8 cellular contexts compared by ENCODE assay signal in genomic region chr20:58306421-58307261, GRCh38. TPM values are rescaled to one million over a fixed set of nuclear protein-coding genes. Genes with fewer than 3 reads are reported as not detected.
A peak's percentile ranks its signal among the peaks of the same experiment; 100 is the strongest.
DNase-seq lines count a peak whose midpoint lies in the region; ATAC-seq and TF ChIP-seq lines count a peak whose summit lies in the region.

No MANE protein-coding gene starts in this region.

- H3K9me3 Mint-ChIP-seq in CD4-positive, alpha-beta T cell: peaks cover 2% of the 10 kb centered on the region
- H3K9me3 Mint-ChIP-seq in activated T-helper 17 cell treated with anti-CD3 and anti-CD28 coated beads, Interleukin-2, amount 50 U/mL, for 72 hours: no peaks in the 10 kb centered on the region

- in situ Hi-C loops in gastrocnemius medialis (cut with MboI; ENCODE audit: low sequenced_read_pairs in 4 of 4): no loop called here

- CTCF ChIA-PET in CD4-positive, alpha-beta T cell (lab: Charles Lee): interaction anchor here (0.7 to 1.9 kb wide), 5 partner anchors 17 to 344 kb away, joined by 3 to 17 read pairs (median 6); no protein-coding TSS in a partner anchor
- CTCF ChIA-PET in RWPE1 (lab: Yijun Ruan, JAX): no interaction called here

- no peak overlapping the region for H3K4me3 ChIP-seq in right lobe of liver
- no peak overlapping the region for H3K4me3 ChIP-seq in stomach
- H3K4me3 ChIP-seq in gastrocnemius medialis: no peak overlapping the region

- H3K4me1 ChIP-seq in right lobe of liver (peaks cover 0 to 8% (median 0%) of the 10 kb centered on the region in 4 donors), stomach (peaks cover 7 to 47% (median 42%) of the 10 kb centered on the region in 4 donors), gastrocnemius medialis (peaks cover 13 to 14% of the 10 kb centered on the region in 2 donors)

- H3K36me3 ChIP-seq in right lobe of liver (no peaks in the 10 kb centered on the region), stomach (peaks cover 0 to 6% (median 2%) of the 10 kb centered on the region in 4 donors), gastrocnemius medialis (no peaks in the 10 kb centered on the region)

- WGBS in right lobe of liver (ENCODE audit: insufficient coverage, low coverage, low lambda C conversion rate, missing lambda C conversion rate): 43% methylated on average over 10 of the region's 11 CpGs
- WGBS in stomach, 5 donors: 44 to 56% (median 46%) methylated on average over 11 of the region's 11 CpGs

- no peak for TF ChIP-seq EP300 in stomach (IDR thresholded peaks at IDR 0.05)

- peak; percentile 67 for ATAC-seq in CD4-positive, alpha-beta T cell (ENCODE audit: poor library complexity)
- ATAC-seq in HG02588 (IDR thresholded peaks at IDR 0.05; ENCODE audit: unreplicated experiment) (peak; percentile 38), right lobe of liver (peak in 1 of 4 donors; percentile 61), gastrocnemius medialis (no peak), HG03521 (IDR thresholded peaks at IDR 0.05; ENCODE audit: unreplicated experiment) (no peak)
- ATAC-seq in activated T-helper 17 cell treated with anti-CD3 and anti-CD28 coated beads, Interleukin-2, amount 50 U/mL, for 72 hours (replicated peaks): peak; percentile 88

- H3K36me3 Mint-ChIP-seq in CD4-positive, alpha-beta T cell (ENCODE audit: low read depth): peaks cover 18% of the 10 kb centered on the region
- H3K36me3 Mint-ChIP-seq in activated T-helper 17 cell treated with anti-CD3 and anti-CD28 coated beads, Interleukin-2, amount 50 U/mL, for 72 hours (ENCODE audit: low read depth): peaks cover 38% of the 10 kb centered on the region

- POLR2A ChIA-PET in CD4-positive, alpha-beta T cell (lab: Charles Lee): interaction anchor here (0.7 to 2.6 kb wide), 13 partner anchors 10 to 726 kb away, joined by 3 to 47 read pairs (median 4); partner anchors contain the start of genes ATP5F1E, STX16 and VAPB
- POLR2A ChIA-PET in RWPE1 (lab: Yijun Ruan, JAX; ENCODE audit: low non-redundant PET): no interaction called here

- peak overlapping the region; percentile 98 for H3K27ac Mint-ChIP-seq in CD4-positive, alpha-beta T cell
- H3K27ac Mint-ChIP-seq in activated T-helper 17 cell treated with anti-CD3 and anti-CD28 coated beads, Interleukin-2, amount 50 U/mL, for 72 hours: peak overlapping the region; percentile 97

- peak overlapping the region; percentile 83 for H3K4me3 Mint-ChIP-seq in CD4-positive, alpha-beta T cell
- peak overlapping the region; percentile 76 for H3K4me3 Mint-ChIP-seq in activated T-helper 17 cell treated with anti-CD3 and anti-CD28 coated beads, Interleukin-2, amount 50 U/mL, for 72 hours

- peaks cover 60% of the 10 kb centered on the region for H3K4me1 Mint-ChIP-seq in CD4-positive, alpha-beta T cell (ENCODE audit: low read depth)
- H3K4me1 Mint-ChIP-seq in activated T-helper 17 cell treated with anti-CD3 and anti-CD28 coated beads, Interleukin-2, amount 50 U/mL, for 72 hours: peaks cover 35% of the 10 kb centered on the region

- peak overlapping the region; percentile 89 for H3K27ac ChIP-seq in CD4-positive, alpha-beta T cell (ENCODE audit: low read depth, low read length)
- H3K27ac ChIP-seq in RWPE1 (no peak overlapping the region), right lobe of liver (no peak overlapping the region), stomach (peak overlapping the region in 2 of 5 donors; percentile 70 to 72), gastrocnemius medialis (no peak overlapping the region)

- intact Hi-C loops in CD4-positive, alpha-beta T cell (cut with DNase I, micrococcal nuclease): loop anchor here (1.0 to 10.0 kb wide), 12 partner anchors 34 to 962 kb away; partner anchors contain the start of genes NELFCD (in 1 of the 2), NPEPL1 (in 1 of the 2), PRELID3B (in 1 of the 2) and RBM38 (in 1 of the 2)
- intact Hi-C loops in right lobe of liver (cut with DNase I): no loop called here
- intact Hi-C loops in stomach (cut with DNase I; ENCODE audit: low total_unique reads): no loop called here
- intact Hi-C loops in gastrocnemius medialis (cut with DNase I; ENCODE audit: low total_unique reads): loop anchor here (5.0 to 10.0 kb wide), 4 partner anchors 49 to 386 kb away; partner anchors contain the start of genes NPEPL1 and STX16

- TF ChIP-seq CTCF in CD4-positive, alpha-beta T cell (IDR thresholded peaks at IDR 0.05): no peak
- TF ChIP-seq CTCF in RWPE1 (conservative IDR thresholded peaks at IDR 0.05; ENCODE audit: low read depth): no peak
- no peak for TF ChIP-seq CTCF in right lobe of liver (IDR thresholded peaks at IDR 0.05)
- no peak for TF ChIP-seq CTCF in stomach (IDR thresholded peaks at IDR 0.05)
- no peak for TF ChIP-seq CTCF in gastrocnemius medialis (IDR thresholded peaks at IDR 0.05 in 4 of 5, conservative IDR thresholded peaks at IDR 0.05 in 1 of 5)

- H3K27me3 ChIP-seq in CD4-positive, alpha-beta T cell (ENCODE audit: control insufficient read depth, insufficient read depth, low read length): no peaks in the 10 kb centered on the region
- H3K27me3 ChIP-seq in right lobe of liver (no peaks in the 10 kb centered on the region), stomach (no peaks in the 10 kb centered on the region), gastrocnemius medialis (no peaks in the 10 kb centered on the region)

- H3K9me3 ChIP-seq in CD4-positive, alpha-beta T cell (ENCODE audit: control insufficient read depth, low read length): no peaks in the 10 kb centered on the region
- no peaks in the 10 kb centered on the region for H3K9me3 ChIP-seq in right lobe of liver
- H3K9me3 ChIP-seq in stomach: no peaks in the 10 kb centered on the region
- H3K9me3 ChIP-seq in gastrocnemius medialis: no peaks in the 10 kb centered on the region

- H3K27me3 Mint-ChIP-seq in CD4-positive, alpha-beta T cell: no peaks in the 10 kb centered on the region
- no peaks in the 10 kb centered on the region for H3K27me3 Mint-ChIP-seq in activated T-helper 17 cell treated with anti-CD3 and anti-CD28 coated beads, Interleukin-2, amount 50 U/mL, for 72 hours

- TF ChIP-seq POLR2A in right lobe of liver (IDR thresholded peaks at IDR 0.05) (no peak), stomach (IDR thresholded peaks at IDR 0.05) (no peak), gastrocnemius medialis (IDR thresholded peaks at IDR 0.05) (no peak)

- DNase-seq in CD4-positive, alpha-beta T cell: peak; percentile 32 to 80 (median 58)
- DNase-seq in RWPE1 (ENCODE audit: low spot score) (peak; percentile 51), right lobe of liver (peak in 2 of 3 donors; percentile 59 to 60), stomach (peak; percentile 62), gastrocnemius medialis (no peak)

RNA-seq across cellular contexts. Expression of gene RAB22A, which starts 2.9 kb away (rescaled TPM):
- 10 to 100 TPM; 16.5 to 17.2 TPM for total RNA-seq in CD4-positive, alpha-beta T cell
- total RNA-seq in activated T-helper 17 cell treated with anti-CD3 and anti-CD28 coated beads, Interleukin-2, amount 50 U/mL, for 72 hours: 10 to 100 TPM; 11.6 to 12.8 TPM
- 10 to 100 TPM in 2 of 6 experiments, 1 to 10 TPM in 4; 7.4 to 11.6 (median 9.5) TPM for total RNA-seq in right lobe of liver
- total RNA-seq in stomach: 10 to 100 TPM in 3 of 5 donors, 1 to 10 TPM in 2; 2.9 to 19.3 (median 13.5) TPM
- 1 to 10 TPM; 5.7 to 8.6 (median 7.1) TPM for polyA plus RNA-seq in stomach
- 10 to 100 TPM in 1 of 4 donors, 1 to 10 TPM in 3; 8.0 to 10.9 (median 9.3) TPM for total RNA-seq in gastrocnemius medialis

Comparison
In these comparisons a context has a peak if more than half of its experiments do, and no peak if none do; other contexts are left out.
1. ATAC-seq: peak in CD4-positive, alpha-beta T cell (single experiment), HG02588 (single experiment) and activated T-helper 17 cell treated with anti-CD3 and anti-CD28 coated beads, Interleukin-2, amount 50 U/mL, for 72 hours (single experiment); none in gastrocnemius medialis (0 of 2) and HG03521 (single experiment).
2. DNase-seq: peak in CD4-positive, alpha-beta T cell (10 of 10), RWPE1 (single experiment), right lobe of liver (2 of 3) and stomach (single experiment); none in gastrocnemius medialis (0 of 2).
3. intact Hi-C loops: an anchor here in CD4-positive, alpha-beta T cell (1.0 to 10.0 kb wide) and gastrocnemius medialis (5.0 to 10.0 kb wide); none called in right lobe of liver and stomach.